13 cellular contexts compared by ENCODE assay signal in genomic region chr18:4453712-4454547, GRCh38. TPM values are rescaled to one million over a fixed set of nuclear protein-coding genes. Genes with fewer than 3 reads are reported as not detected.
DNase-seq lines count a peak whose midpoint lies in the region; ATAC-seq, FAIRE-seq and TF ChIP-seq lines count a peak whose summit lies in the region.
"Had no signal": no experiment of that assay in that cellular context is flagged by ENCODE, and none has a peak within 500 bp of the region (broad histone marks: within the 10 kb centered on the region; RNA-seq: fewer than 3 reads in every experiment).

No MANE protein-coding gene starts in this region.

- H3K4me2 ChIP-seq in endothelial cell of umbilical vein (ENCODE audit: insufficient read depth, low read length), result no peak overlapping the region

- H2AFZ ChIP-seq in endothelial cell of umbilical vein (ENCODE audit: low read depth, low read length), result no peak overlapping the region

- TF ChIP-seq EP300 in ovary (IDR thresholded peaks at IDR 0.05), result no peak

- dilution Hi-C loops in endothelial cell of umbilical vein (cut with MboI; ENCODE audit: extremely low pct_ligation_motif_present, low sequenced_read_pairs), result no loop called here

- TF ChIP-seq POLR2A in endothelial cell of umbilical vein (IDR thresholded peaks at IDR 0.05; ENCODE audit: low read depth, low read length), result no peak
- TF ChIP-seq POLR2A in ovary (IDR thresholded peaks at IDR 0.05), result no peak

- no peaks in the 10 kb centered on the region for H3K9me1 ChIP-seq in endothelial cell of umbilical vein (replicated peaks; ENCODE audit: control insufficient read depth, extremely low read depth, insufficient read depth, low read length)

- no peaks in the 10 kb centered on the region for H3K79me2 ChIP-seq in endothelial cell of umbilical vein (ENCODE audit: control insufficient read depth, insufficient read depth, low read length)

- DNase-seq in D341Med (ENCODE audit: low spot score) (peak; percentile 69), endothelial cell of umbilical vein (ENCODE audit: low read depth, low spot score) (no peak), ovary (peak in 3 of 5 donors; percentile 20 to 33 (median 23)), middle frontal gyrus (ENCODE audit: extremely low spot score, low spot score) (no peak), NCI-H526 (lab: John Stamatoyannopoulos, UW) (no peak)
- DNase-seq: activated CD4-positive, alpha-beta T cell treated with anti-CD3 and anti-CD28 coated beads for 36 hours; DMS53; midbrain; NCI-H524 treated with DMSO at 0.1 percent for 48 hours had no signal

- no peak for FAIRE-seq in endothelial cell of umbilical vein (lab: Jason Lieb, UNC)
- FAIRE-seq: colon had no signal

- no peaks in the 10 kb centered on the region for H3K9me3 ChIP-seq in HUES48 (ENCODE audit: control insufficient read depth, insufficient read depth, low read length)
- H3K9me3 ChIP-seq in endothelial cell of umbilical vein (replicated peaks; ENCODE audit: control insufficient read depth, insufficient read depth, low read length), result no peaks in the 10 kb centered on the region
- H3K9me3 ChIP-seq in ovary, result no peaks in the 10 kb centered on the region

- no peak overlapping the region for H3K27ac ChIP-seq in HUES48 (ENCODE audit: low read depth, low read length)
- no peak overlapping the region for H3K27ac ChIP-seq in endothelial cell of umbilical vein (ENCODE audit: insufficient read depth, low read depth, low read length)
- H3K27ac ChIP-seq in ovary, result no peak overlapping the region

- TF ChIP-seq CTCF in endothelial cell of umbilical vein (IDR thresholded peaks at IDR 0.05; ENCODE audit: extremely low read depth in 1 of 2, insufficient read depth in 1 of 2, low read depth in 1 of 2, low read length in 2 of 2) (no peak), ovary (IDR thresholded peaks at IDR 0.05) (no peak)

- no peaks in the 10 kb centered on the region for H4K20me1 ChIP-seq in endothelial cell of umbilical vein (replicated peaks; ENCODE audit: control insufficient read depth, extremely low read depth, insufficient read depth, low read length)

- H3K4me1 ChIP-seq in HUES48 (ENCODE audit: control insufficient read depth, insufficient read depth, low read length) (peaks cover 47% of the 10 kb centered on the region), endothelial cell of umbilical vein (ENCODE audit: control insufficient read depth, extremely low read depth, insufficient read depth, low read length) (no peaks in the 10 kb centered on the region), ovary (ENCODE audit: insufficient read depth) (no peaks in the 10 kb centered on the region)

- POLR2A ChIA-PET in endothelial cell of umbilical vein (lab: Charles Lee), result no interaction called here

- H3K4me3 ChIP-seq in HUES48 (ENCODE audit: low read depth, low read length), result peak overlapping the region; percentile 95
- H3K4me3 ChIP-seq in endothelial cell of umbilical vein (replicated peaks in 1 of 3; ENCODE audit: insufficient read depth in 1 of 3, low read depth in 1 of 3, low read length in 3 of 3), result no peak overlapping the region
- H3K4me3 ChIP-seq in ovary, result peak overlapping the region; percentile 32

- H3K9ac ChIP-seq in HUES48 (ENCODE audit: low read depth, low read length), result peak overlapping the region; percentile 81
- H3K9ac ChIP-seq in endothelial cell of umbilical vein (replicated peaks; ENCODE audit: extremely low read depth, insufficient read depth, low read length), result no peak overlapping the region

- intact Hi-C loops in endothelial cell of umbilical vein (cut with micrococcal nuclease) (no loop called here), ovary (cut with DNase I) (no loop called here)

- ATAC-seq in GM18498 (IDR thresholded peaks at IDR 0.05; ENCODE audit: unreplicated experiment) (no peak), GM21526 (IDR thresholded peaks at IDR 0.05; ENCODE audit: low FRiP score, unreplicated experiment) (no peak)
- ATAC-seq: activated CD4-positive, alpha-beta T cell treated with anti-CD3 and anti-CD28 coated beads for 36 hours had no signal

- BruUV-seq in endothelial cell of umbilical vein (replicated peaks; lab: Mats Ljungman, UMichigan), result no TSS peak

- WGBS in ovary, 3 donors, result 0 to 2% (median 1%) methylated on average over 49 to 51 of the region's 51 CpGs

- H3K27me3 ChIP-seq in HUES48 (ENCODE audit: control insufficient read depth, insufficient read depth, low read length) (peaks cover 21% of the 10 kb centered on the region), endothelial cell of umbilical vein (ENCODE audit: control insufficient read depth in 2 of 2, insufficient read depth in 2 of 2, low read length in 2 of 2) (peaks cover 12 to 28% of the 10 kb centered on the region in 2 experiments), ovary (no peaks in the 10 kb centered on the region)

- CTCF ChIA-PET in endothelial cell of umbilical vein (lab: Charles Lee), result no interaction called here

- no peaks in the 10 kb centered on the region for H3K36me3 ChIP-seq in HUES48 (ENCODE audit: control insufficient read depth, insufficient read depth, low read length)
- H3K36me3 ChIP-seq in endothelial cell of umbilical vein (ENCODE audit: control insufficient read depth in 2 of 2, extremely low read depth in 1 of 2, insufficient read depth in 2 of 2, low read length in 2 of 2), result no peaks in the 10 kb centered on the region
- no peaks in the 10 kb centered on the region for H3K36me3 ChIP-seq in ovary

TF ChIP-seq in endothelial cell of umbilical vein, 7 proteins besides CTCF, POLR2A, EP300 and RAD21:
- TF ChIP-seq EZH2 (IDR thresholded peaks at IDR 0.05; ENCODE audit: borderline replicate concordance, low read depth, low read length, severe bottlenecking) (peak; percentile 59), MAX (IDR thresholded peaks at IDR 0.05; ENCODE audit: insufficient read depth, insufficient read length) (no peak)
TF ChIP-seq in endothelial cell of umbilical vein: peak in this region for 1.

RNA-seq across cellular contexts. Expression of gene DLGAP1, which starts 1.2 kb away (rescaled TPM):
- 0.81 TPM in 1 of 2 replicates, not detected in the other for total RNA-seq in endothelial cell of umbilical vein
- 0.04 TPM in 1 of 2 replicates, not detected in the other for polyA plus RNA-seq in endothelial cell of umbilical vein
- polyA plus RNA-seq in endothelial cell of umbilical vein (2011; cell fraction: cytosol; rRNA removed), result 0.07 TPM in 1 of 2 replicates, not detected in the other
- polyA plus RNA-seq in endothelial cell of umbilical vein (2011; cell fraction: nucleus; rRNA removed), result 0.47 TPM in 1 of 2 replicates, not detected in the other
- polyA plus RNA-seq in endothelial cell of umbilical vein (2012), result 0.48 TPM in 1 of 2 replicates, not detected in the other
- polyA minus RNA-seq in endothelial cell of umbilical vein, result not detected in 2 replicates
- not detected for polyA minus RNA-seq in endothelial cell of umbilical vein (2011; cell fraction: cytosol; rRNA and poly(A)+ RNA removed)
- polyA minus RNA-seq in endothelial cell of umbilical vein (2011; cell fraction: nucleus; rRNA and poly(A)+ RNA removed), result 0.53 TPM in 1 of 2 replicates, not detected in the other
- 10 to 100 TPM in 3 of 7 donors, 1 to 10 TPM in 4; 2.4 to 42.7 (median 9.8) TPM for total RNA-seq in ovary
- 1 to 10 TPM; 2.0 to 3.8 TPM for polyA plus RNA-seq in ovary

Comparison
In these comparisons a context has a peak if more than half of its experiments do, and no peak if none do; other contexts are left out.
1. DNase-seq: peak in D341Med (single experiment) and ovary (3 of 5); none in endothelial cell of umbilical vein (single experiment), middle frontal gyrus (single experiment) and NCI-H526 (0 of 2).
2. H3K4me3 ChIP-seq: peak in HUES48 (single experiment) and ovary (single experiment); none in endothelial cell of umbilical vein (0 of 3).